In the genomic region with DNA sequence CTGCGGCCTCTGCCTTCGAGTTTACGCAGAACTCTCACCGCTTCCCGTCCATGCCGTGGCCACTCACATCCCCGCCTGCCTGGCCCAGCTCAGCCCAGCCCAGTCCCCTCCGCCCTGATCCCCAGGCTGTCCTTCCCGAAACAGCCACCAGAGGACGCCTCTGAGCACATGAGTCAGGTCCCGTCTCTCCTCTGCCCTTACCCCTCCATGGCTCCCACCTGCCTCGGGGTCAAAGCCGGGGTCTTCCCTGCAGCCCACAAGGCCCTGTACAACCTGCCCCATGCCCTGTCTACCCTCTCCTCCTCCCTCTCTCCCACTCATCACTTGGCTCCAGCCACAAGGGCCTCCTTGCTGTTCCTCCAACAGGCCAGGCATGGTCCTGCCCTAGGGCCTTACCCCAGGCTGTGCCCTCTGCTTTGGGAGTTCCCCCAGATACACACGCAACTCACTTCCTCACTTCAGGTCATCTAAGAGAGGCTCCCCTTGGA, we compare ENCODE assay signal across 1 cellular context.
TF ChIP-seq lines count a peak whose summit lies in the region.

No MANE protein-coding gene starts in this region.

TF ChIP-seq in K562, 482 proteins besides CTCF, POLR2A, EP300 and RAD21 (continued from another document and continues in another):
- TF ChIP-seq, protein P1, sequence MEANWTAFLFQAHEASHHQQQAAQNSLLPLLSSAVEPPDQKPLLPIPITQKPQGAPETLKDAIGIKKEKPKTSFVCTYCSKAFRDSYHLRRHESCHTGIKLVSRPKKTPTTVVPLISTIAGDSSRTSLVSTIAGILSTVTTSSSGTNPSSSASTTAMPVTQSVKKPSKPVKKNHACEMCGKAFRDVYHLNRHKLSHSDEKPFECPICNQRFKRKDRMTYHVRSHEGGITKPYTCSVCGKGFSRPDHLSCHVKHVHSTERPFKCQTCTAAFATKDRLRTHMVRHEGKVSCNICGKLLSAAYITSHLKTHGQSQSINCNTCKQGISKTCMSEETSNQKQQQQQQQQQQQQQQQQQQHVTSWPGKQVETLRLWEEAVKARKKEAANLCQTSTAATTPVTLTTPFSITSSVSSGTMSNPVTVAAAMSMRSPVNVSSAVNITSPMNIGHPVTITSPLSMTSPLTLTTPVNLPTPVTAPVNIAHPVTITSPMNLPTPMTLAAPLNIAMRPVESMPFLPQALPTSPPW (CRISPR knock-in tag; IDR thresholded peaks at IDR 0.05): peak; percentile 49
- no peak for TF ChIP-seq ZNF274 (IDR thresholded peaks at IDR 0.05; ENCODE audit: borderline replicate concordance, low read depth, low read length)
- no peak for TF ChIP-seq CBFA2T2 (conservative IDR thresholded peaks at IDR 0.05)
- TF ChIP-seq SMC3 (conservative IDR thresholded peaks at IDR 0.05; ENCODE audit: insufficient read depth, low read depth, low read length): peak; percentile 91
- peak; percentile 50; the same call in 1 of the 2 replicates for TF ChIP-seq RB1 (IDR thresholded peaks at IDR 0.05; ENCODE audit: low read depth)
- TF ChIP-seq CTBP1 (IDR thresholded peaks at IDR 0.05; ENCODE audit: borderline replicate concordance): peak; percentile 30; the same call in 1 of the 2 replicates
- TF ChIP-seq, protein P2, sequence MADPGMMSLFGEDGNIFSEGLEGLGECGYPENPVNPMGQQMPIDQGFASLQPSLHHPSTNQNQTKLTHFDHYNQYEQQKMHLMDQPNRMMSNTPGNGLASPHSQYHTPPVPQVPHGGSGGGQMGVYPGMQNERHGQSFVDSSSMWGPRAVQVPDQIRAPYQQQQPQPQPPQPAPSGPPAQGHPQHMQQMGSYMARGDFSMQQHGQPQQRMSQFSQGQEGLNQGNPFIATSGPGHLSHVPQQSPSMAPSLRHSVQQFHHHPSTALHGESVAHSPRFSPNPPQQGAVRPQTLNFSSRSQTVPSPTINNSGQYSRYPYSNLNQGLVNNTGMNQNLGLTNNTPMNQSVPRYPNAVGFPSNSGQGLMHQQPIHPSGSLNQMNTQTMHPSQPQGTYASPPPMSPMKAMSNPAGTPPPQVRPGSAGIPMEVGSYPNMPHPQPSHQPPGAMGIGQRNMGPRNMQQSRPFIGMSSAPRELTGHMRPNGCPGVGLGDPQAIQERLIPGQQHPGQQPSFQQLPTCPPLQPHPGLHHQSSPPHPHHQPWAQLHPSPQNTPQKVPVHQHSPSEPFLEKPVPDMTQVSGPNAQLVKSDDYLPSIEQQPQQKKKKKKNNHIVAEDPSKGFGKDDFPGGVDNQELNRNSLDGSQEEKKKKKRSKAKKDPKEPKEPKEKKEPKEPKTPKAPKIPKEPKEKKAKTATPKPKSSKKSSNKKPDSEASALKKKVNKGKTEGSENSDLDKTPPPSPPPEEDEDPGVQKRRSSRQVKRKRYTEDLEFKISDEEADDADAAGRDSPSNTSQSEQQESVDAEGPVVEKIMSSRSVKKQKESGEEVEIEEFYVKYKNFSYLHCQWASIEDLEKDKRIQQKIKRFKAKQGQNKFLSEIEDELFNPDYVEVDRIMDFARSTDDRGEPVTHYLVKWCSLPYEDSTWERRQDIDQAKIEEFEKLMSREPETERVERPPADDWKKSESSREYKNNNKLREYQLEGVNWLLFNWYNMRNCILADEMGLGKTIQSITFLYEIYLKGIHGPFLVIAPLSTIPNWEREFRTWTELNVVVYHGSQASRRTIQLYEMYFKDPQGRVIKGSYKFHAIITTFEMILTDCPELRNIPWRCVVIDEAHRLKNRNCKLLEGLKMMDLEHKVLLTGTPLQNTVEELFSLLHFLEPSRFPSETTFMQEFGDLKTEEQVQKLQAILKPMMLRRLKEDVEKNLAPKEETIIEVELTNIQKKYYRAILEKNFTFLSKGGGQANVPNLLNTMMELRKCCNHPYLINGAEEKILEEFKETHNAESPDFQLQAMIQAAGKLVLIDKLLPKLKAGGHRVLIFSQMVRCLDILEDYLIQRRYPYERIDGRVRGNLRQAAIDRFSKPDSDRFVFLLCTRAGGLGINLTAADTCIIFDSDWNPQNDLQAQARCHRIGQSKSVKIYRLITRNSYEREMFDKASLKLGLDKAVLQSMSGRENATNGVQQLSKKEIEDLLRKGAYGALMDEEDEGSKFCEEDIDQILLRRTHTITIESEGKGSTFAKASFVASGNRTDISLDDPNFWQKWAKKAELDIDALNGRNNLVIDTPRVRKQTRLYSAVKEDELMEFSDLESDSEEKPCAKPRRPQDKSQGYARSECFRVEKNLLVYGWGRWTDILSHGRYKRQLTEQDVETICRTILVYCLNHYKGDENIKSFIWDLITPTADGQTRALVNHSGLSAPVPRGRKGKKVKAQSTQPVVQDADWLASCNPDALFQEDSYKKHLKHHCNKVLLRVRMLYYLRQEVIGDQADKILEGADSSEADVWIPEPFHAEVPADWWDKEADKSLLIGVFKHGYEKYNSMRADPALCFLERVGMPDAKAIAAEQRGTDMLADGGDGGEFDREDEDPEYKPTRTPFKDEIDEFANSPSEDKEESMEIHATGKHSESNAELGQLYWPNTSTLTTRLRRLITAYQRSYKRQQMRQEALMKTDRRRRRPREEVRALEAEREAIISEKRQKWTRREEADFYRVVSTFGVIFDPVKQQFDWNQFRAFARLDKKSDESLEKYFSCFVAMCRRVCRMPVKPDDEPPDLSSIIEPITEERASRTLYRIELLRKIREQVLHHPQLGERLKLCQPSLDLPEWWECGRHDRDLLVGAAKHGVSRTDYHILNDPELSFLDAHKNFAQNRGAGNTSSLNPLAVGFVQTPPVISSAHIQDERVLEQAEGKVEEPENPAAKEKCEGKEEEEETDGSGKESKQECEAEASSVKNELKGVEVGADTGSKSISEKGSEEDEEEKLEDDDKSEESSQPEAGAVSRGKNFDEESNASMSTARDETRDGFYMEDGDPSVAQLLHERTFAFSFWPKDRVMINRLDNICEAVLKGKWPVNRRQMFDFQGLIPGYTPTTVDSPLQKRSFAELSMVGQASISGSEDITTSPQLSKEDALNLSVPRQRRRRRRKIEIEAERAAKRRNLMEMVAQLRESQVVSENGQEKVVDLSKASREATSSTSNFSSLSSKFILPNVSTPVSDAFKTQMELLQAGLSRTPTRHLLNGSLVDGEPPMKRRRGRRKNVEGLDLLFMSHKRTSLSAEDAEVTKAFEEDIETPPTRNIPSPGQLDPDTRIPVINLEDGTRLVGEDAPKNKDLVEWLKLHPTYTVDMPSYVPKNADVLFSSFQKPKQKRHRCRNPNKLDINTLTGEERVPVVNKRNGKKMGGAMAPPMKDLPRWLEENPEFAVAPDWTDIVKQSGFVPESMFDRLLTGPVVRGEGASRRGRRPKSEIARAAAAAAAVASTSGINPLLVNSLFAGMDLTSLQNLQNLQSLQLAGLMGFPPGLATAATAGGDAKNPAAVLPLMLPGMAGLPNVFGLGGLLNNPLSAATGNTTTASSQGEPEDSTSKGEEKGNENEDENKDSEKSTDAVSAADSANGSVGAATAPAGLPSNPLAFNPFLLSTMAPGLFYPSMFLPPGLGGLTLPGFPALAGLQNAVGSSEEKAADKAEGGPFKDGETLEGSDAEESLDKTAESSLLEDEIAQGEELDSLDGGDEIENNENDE (IDR thresholded peaks at IDR 0.05; ENCODE audit: low read depth, low read length): no peak
- peak; percentile 94 for TF ChIP-seq PTBP1 (IDR thresholded peaks at IDR 0.05; ENCODE audit: low read depth, low read length)
- peak; percentile 74 for TF ChIP-seq RBM25 (IDR thresholded peaks at IDR 0.05; ENCODE audit: low read depth, low read length, severe bottlenecking)
- TF ChIP-seq, protein P3, sequence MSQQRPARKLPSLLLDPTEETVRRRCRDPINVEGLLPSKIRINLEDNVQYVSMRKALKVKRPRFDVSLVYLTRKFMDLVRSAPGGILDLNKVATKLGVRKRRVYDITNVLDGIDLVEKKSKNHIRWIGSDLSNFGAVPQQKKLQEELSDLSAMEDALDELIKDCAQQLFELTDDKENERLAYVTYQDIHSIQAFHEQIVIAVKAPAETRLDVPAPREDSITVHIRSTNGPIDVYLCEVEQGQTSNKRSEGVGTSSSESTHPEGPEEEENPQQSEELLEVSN (IDR thresholded peaks at IDR 0.05; ENCODE audit: borderline replicate concordance in 1 of 2, extremely low read depth in 1 of 2, insufficient read depth in 1 of 2, insufficient read length in 1 of 2, low read depth in 1 of 2, low read length in 1 of 2, poor library complexity in 1 of 2, severe bottlenecking in 1 of 2): peak in 1 of 2 experiments; percentile 41
- TF ChIP-seq ESRRA (IDR thresholded peaks at IDR 0.05; ENCODE audit: borderline replicate concordance, low read depth): peak; percentile 30; the same call in 1 of the 2 replicates
- TF ChIP-seq SMARCA5 (IDR thresholded peaks at IDR 0.05): peak; percentile 99
- TF ChIP-seq KAT2B (IDR thresholded peaks at IDR 0.05; ENCODE audit: low read depth, low read length): no peak
- no peak for TF ChIP-seq ZKSCAN3 (CRISPR knock-in tag; IDR thresholded peaks at IDR 0.05)
- peak; percentile 40; the same call in 1 of the 2 replicates for TF ChIP-seq BHLHE40 (IDR thresholded peaks at IDR 0.05; ENCODE audit: low read length)
- 0 out of 2 replicates have a peak, but pooled peaks have one; percentile 30 for TF ChIP-seq ZNF24 (IDR thresholded peaks at IDR 0.05)
- TF ChIP-seq JUND (IDR thresholded peaks at IDR 0.05; ENCODE audit: borderline replicate concordance, low read depth, low read length): peak; percentile 72
- no peak; the same call in 2 of the 3 replicates for TF ChIP-seq JUND (tag; IDR thresholded peaks at IDR 0.05; ENCODE audit: borderline replicate concordance, low read depth, low read length)
- no peak for TF ChIP-seq ZNF79 (CRISPR knock-in tag; IDR thresholded peaks at IDR 0.05; ENCODE audit: low read depth)
- TF ChIP-seq HDGF (IDR thresholded peaks at IDR 0.05): peak; percentile 97
- TF ChIP-seq ZNF76 (CRISPR knock-in tag; IDR thresholded peaks at IDR 0.05; ENCODE audit: borderline replicate concordance): no peak
- TF ChIP-seq KLF16 (IDR thresholded peaks at IDR 0.05): peak; percentile 68
- TF ChIP-seq, protein P4, sequence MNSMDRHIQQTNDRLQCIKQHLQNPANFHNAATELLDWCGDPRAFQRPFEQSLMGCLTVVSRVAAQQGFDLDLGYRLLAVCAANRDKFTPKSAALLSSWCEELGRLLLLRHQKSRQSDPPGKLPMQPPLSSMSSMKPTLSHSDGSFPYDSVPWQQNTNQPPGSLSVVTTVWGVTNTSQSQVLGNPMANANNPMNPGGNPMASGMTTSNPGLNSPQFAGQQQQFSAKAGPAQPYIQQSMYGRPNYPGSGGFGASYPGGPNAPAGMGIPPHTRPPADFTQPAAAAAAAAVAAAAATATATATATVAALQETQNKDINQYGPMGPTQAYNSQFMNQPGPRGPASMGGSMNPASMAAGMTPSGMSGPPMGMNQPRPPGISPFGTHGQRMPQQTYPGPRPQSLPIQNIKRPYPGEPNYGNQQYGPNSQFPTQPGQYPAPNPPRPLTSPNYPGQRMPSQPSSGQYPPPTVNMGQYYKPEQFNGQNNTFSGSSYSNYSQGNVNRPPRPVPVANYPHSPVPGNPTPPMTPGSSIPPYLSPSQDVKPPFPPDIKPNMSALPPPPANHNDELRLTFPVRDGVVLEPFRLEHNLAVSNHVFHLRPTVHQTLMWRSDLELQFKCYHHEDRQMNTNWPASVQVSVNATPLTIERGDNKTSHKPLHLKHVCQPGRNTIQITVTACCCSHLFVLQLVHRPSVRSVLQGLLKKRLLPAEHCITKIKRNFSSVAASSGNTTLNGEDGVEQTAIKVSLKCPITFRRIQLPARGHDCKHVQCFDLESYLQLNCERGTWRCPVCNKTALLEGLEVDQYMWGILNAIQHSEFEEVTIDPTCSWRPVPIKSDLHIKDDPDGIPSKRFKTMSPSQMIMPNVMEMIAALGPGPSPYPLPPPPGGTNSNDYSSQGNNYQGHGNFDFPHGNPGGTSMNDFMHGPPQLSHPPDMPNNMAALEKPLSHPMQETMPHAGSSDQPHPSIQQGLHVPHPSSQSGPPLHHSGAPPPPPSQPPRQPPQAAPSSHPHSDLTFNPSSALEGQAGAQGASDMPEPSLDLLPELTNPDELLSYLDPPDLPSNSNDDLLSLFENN (IDR thresholded peaks at IDR 0.05; ENCODE audit: low read depth in 2 of 2, low read length in 2 of 2): no peak
- TF ChIP-seq JUN (IDR thresholded peaks at IDR 0.05; ENCODE audit: borderline replicate concordance, low read depth, low read length): no peak
- TF ChIP-seq JUN (CRISPR knock-in tag; IDR thresholded peaks at IDR 0.05; ENCODE audit: borderline replicate concordance): 0 out of 2 replicates have a peak, but pooled peaks have one; percentile 69
- TF ChIP-seq, protein P5, sequence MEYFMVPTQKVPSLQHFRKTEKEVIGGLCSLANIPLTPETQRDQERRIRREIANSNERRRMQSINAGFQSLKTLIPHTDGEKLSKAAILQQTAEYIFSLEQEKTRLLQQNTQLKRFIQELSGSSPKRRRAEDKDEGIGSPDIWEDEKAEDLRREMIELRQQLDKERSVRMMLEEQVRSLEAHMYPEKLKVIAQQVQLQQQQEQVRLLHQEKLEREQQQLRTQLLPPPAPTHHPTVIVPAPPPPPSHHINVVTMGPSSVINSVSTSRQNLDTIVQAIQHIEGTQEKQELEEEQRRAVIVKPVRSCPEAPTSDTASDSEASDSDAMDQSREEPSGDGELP (CRISPR knock-in tag; IDR thresholded peaks at IDR 0.05; ENCODE audit: borderline replicate concordance): peak; percentile 69; the same call in 1 of the 2 replicates
- peak; percentile 99 for TF ChIP-seq BCOR (IDR thresholded peaks at IDR 0.05)
- TF ChIP-seq CREM (IDR thresholded peaks at IDR 0.05; ENCODE audit: low read depth): peak; percentile 40
- peak; percentile 35; the same call in 1 of the 2 replicates for TF ChIP-seq ARID1B (IDR thresholded peaks at IDR 0.05)
- no peak for TF ChIP-seq ETV6 (IDR thresholded peaks at IDR 0.05; ENCODE audit: borderline replicate concordance in 1 of 2, low read depth in 2 of 2, low read length in 1 of 2)
- TF ChIP-seq ETV6 (CRISPR knock-in tag; IDR thresholded peaks at IDR 0.05; ENCODE audit: borderline replicate concordance): no peak
- no peak for TF ChIP-seq GTF2E2 (tag; IDR thresholded peaks at IDR 0.05)
- peak; percentile 29; the same call in 1 of the 2 replicates for TF ChIP-seq HCFC1 (IDR thresholded peaks at IDR 0.05; ENCODE audit: low read depth, low read length)
- peak in 1 of 2 experiments; percentile 95; a peak in 2 of 4 replicates for TF ChIP-seq RCOR1 (IDR thresholded peaks at IDR 0.05; ENCODE audit: borderline replicate concordance in 1 of 2, low read depth in 2 of 2, low read length in 2 of 2)
- TF ChIP-seq FOSL1 (tag; conservative IDR thresholded peaks at IDR 0.05): 0 out of 2 replicates have a peak, but pooled peaks have one; percentile 41
- peak in 1 of 2 experiments; percentile 85; a peak in 2 of 3 replicates for TF ChIP-seq CBX3 (IDR thresholded peaks at IDR 0.05; ENCODE audit: borderline replicate concordance in 1 of 2, low read length in 2 of 2)
- peak; percentile 98 for TF ChIP-seq ZFP36 (IDR thresholded peaks at IDR 0.05; ENCODE audit: low read depth, low read length, partially characterized antibody)
- TF ChIP-seq, protein P6, sequence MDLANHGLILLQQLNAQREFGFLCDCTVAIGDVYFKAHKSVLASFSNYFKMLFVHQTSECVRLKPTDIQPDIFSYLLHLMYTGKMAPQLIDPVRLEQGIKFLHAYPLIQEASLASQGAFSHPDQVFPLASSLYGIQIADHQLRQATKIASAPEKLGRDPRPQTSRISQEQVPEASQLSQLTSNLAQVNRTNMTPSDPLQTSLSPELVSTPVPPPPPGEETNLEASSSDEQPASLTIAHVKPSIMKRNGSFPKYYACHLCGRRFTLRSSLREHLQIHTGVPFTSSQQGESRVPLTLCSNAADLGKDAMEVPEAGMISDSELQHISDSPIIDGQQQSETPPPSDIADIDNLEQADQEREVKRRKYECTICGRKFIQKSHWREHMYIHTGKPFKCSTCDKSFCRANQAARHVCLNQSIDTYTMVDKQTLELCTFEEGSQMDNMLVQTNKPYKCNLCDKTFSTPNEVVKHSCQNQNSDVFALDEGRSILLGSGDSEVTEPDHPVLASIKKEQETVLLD (IDR thresholded peaks at IDR 0.05): 0 out of 2 replicates have a peak, but pooled peaks have one; percentile 25
- TF ChIP-seq PHF20 (IDR thresholded peaks at IDR 0.05; ENCODE audit: partially characterized antibody): peak; percentile 41
- peak; percentile 8; the same call in 1 of the 2 replicates for TF ChIP-seq STAG1 (CRISPR knock-in tag; IDR thresholded peaks at IDR 0.05; ENCODE audit: borderline replicate concordance)
